Comparison of ENCODE assay signal across 20 cellular contexts in the genomic region with DNA sequence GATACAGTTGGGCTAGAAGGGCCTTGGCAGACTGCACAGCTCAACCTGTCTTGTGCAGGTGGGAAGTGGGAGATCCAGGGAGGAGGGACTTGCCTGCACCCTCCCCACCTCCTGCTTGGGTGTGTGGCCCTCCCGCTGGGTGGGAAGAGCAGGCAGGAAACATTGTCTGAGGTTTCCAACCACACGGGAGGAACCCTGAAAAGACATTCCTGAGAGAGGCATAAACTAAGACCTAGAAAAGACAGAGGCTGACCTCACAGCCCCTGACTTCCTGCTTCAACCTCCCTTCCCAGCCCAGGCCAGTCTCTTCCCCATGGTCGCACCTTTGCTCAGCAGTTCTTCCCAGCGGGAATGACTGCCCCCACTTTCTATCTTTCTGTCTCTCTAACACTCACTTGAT. TPM values are rescaled to one million over a fixed set of nuclear protein-coding genes. Genes with fewer than 3 reads are reported as not detected.
DNase-seq lines count a peak whose midpoint lies in the region; ATAC-seq and TF ChIP-seq lines count a peak whose summit lies in the region.
"Had no signal": no experiment of that assay in that cellular context is flagged by ENCODE, and none has a peak within 500 bp of the region (broad histone marks: within the 10 kb centered on the region; RNA-seq: fewer than 3 reads in every experiment).

No MANE protein-coding gene starts in this region.

- H3K4me2 ChIP-seq in SK-N-SH: no peak overlapping the region; the same call in 1 of the 2 replicates

- H3K27ac ChIP-seq in SK-N-SH (ENCODE audit: low read depth in 2 of 2, low read length in 1 of 2): peak overlapping the region in 1 of 2 experiments; percentile 89; a peak in 1 of 4 replicates
- H3K27ac ChIP-seq in thoracic aorta: peak overlapping the region; percentile 97 to 98
- H3K27ac ChIP-seq: 22Rv1, SJSA1, transverse colon had no signal

- H3K4me3 ChIP-seq in SK-N-SH (ENCODE audit: low read depth in 2 of 2, low read length in 1 of 2) (no peak overlapping the region), fibroblast of the aortic adventitia (ENCODE audit: low read depth, low read length) (no peak overlapping the region), thoracic aorta (no peak overlapping the region)
- H3K4me3 ChIP-seq: GM12878, SJSA1, transverse colon had no signal

- DNase-seq in SK-N-SH: no peak
- DNase-seq in SW480 (ENCODE audit: low spot score): peak; percentile 17
- peak; percentile 19 for DNase-seq in fibroblast of the aortic adventitia (ENCODE audit: low read depth)
- no peak for DNase-seq in thoracic aorta (ENCODE audit: low spot score)
- DNase-seq in NCI-H2081 (lab: John Stamatoyannopoulos, UW): no peak
- DNase-seq in HuH-7 (ENCODE audit: low spot score): no peak
- no peak for DNase-seq in NCI-H526 treated with DMSO at 0.1 percent for 48 hours (lab: John Stamatoyannopoulos, UW)
- DNase-seq: activated CD4-positive, alpha-beta memory T cell treated with anti-CD3 and anti-CD28 coated beads for 36 hours; activated naive CD8-positive, alpha-beta T cell treated with anti-CD3 and anti-CD28 coated beads, Interleukin-2, amount 50 U/mL, for 24 hours; activated T-cell treated with anti-CD3 and anti-CD28 coated beads, Interleukin-2, amount 50 U/mL, for 4 hours; CD8-positive, alpha-beta T cell; head of caudate nucleus; midbrain; NCI-H1436; nucleus accumbens; transverse colon had no signal

- no peak overlapping the region for H2AFZ ChIP-seq in SK-N-SH (ENCODE audit: low read depth)

- TF ChIP-seq EP300 in SK-N-SH (IDR thresholded peaks at IDR 0.05; ENCODE audit: borderline replicate concordance in 1 of 2, low read depth in 1 of 2, low read length in 1 of 2): no peak

- ATAC-seq in SK-N-SH treated with all-trans-retinoic acid at 6 μM for 48 hours (peak; percentile 8; the same call in 1 of the 3 replicates), thoracic aorta (ENCODE audit: insufficient number of reproducible peaks, low FRiP score, low read depth) (no peak)
- ATAC-seq: activated naive CD8-positive, alpha-beta T cell treated with anti-CD3 and anti-CD28 coated beads, Interleukin-2, amount 50 U/mL, for 24 hours; activated T-cell treated with anti-CD3 and anti-CD28 coated beads, Interleukin-2, amount 50 U/mL, for 4 hours; CD8-positive, alpha-beta T cell; GM12878 had no signal

- no peak for TF ChIP-seq CTCF in SK-N-SH (IDR thresholded peaks at IDR 0.05)
- TF ChIP-seq CTCF in fibroblast of the aortic adventitia (IDR thresholded peaks at IDR 0.05; ENCODE audit: insufficient read depth, low read length): no peak
- TF ChIP-seq CTCF in thoracic aorta (IDR thresholded peaks at IDR 0.05): no peak

- H3F3A ChIP-seq in SK-N-SH (replicated peaks; ENCODE audit: insufficient read depth): peaks cover 13% of the 10 kb centered on the region

- H3K9me3 ChIP-seq in SK-N-SH (no peaks in the 10 kb centered on the region), thoracic aorta (no peaks in the 10 kb centered on the region)
- H3K9me3 ChIP-seq: SJSA1, transverse colon had no signal

- H3K79me2 ChIP-seq in SK-N-SH (ENCODE audit: insufficient read depth): no peaks in the 10 kb centered on the region

- H3K36me3 ChIP-seq in SK-N-SH (replicated peaks in 1 of 2; ENCODE audit: control insufficient read depth in 1 of 2, insufficient read depth in 2 of 2, low read length in 1 of 2) (no peaks in the 10 kb centered on the region), thoracic aorta (no peaks in the 10 kb centered on the region)
- H3K36me3 ChIP-seq: SJSA1, transverse colon had no signal

- H3K27me3 ChIP-seq in SK-N-SH (ENCODE audit: insufficient read depth) (no peaks in the 10 kb centered on the region), thoracic aorta (replicated peaks; ENCODE audit: insufficient read depth) (no peaks in the 10 kb centered on the region)
- H3K27me3 ChIP-seq: transverse colon had no signal

- H4K20me1 ChIP-seq in SK-N-SH (ENCODE audit: insufficient read depth): no peaks in the 10 kb centered on the region

- H3K4me1 ChIP-seq in SK-N-SH (ENCODE audit: control insufficient read depth in 1 of 2, insufficient read depth in 2 of 2, low read depth in 1 of 2, low read length in 1 of 2): peaks cover 28 to 38% of the 10 kb centered on the region in 2 experiments; a peak in 3 of 4 replicates
- peaks cover 27 to 59% of the 10 kb centered on the region in 2 donors for H3K4me1 ChIP-seq in thoracic aorta (ENCODE audit: control insufficient read depth in 1 of 2, low read depth in 2 of 2)

- no peaks in the 10 kb centered on the region for H3K9me2 ChIP-seq in SK-N-SH

- POLR2A ChIA-PET in SK-N-SH (lab: Yijun Ruan, JAX): no interaction called here

- TF ChIP-seq RAD21 in SK-N-SH (IDR thresholded peaks at IDR 0.05; ENCODE audit: low read length): no peak

- H3K9ac ChIP-seq in SK-N-SH: no peak overlapping the region

- 88% methylated on average over 2 of the region's 4 CpGs for WGBS in SK-N-SH (ENCODE audit: low lambda C conversion rate)

- CTCF ChIA-PET in SK-N-SH (lab: Yijun Ruan, JAX): interaction anchor here (0.9 kb wide), 1 partner anchor 99 kb away, joined by 3 read pairs; no protein-coding TSS in a partner anchor

TF ChIP-seq in SK-N-SH treated with all-trans-retinoic acid at 6 μM for 48 hours, 23 proteins besides CTCF, POLR2A, EP300 and RAD21:
- TF ChIP-seq ZC3H10 (CRISPR knock-in tag; IDR thresholded peaks at IDR 0.05) (no peak), SNAI2 (CRISPR knock-in tag; IDR thresholded peaks at IDR 0.05) (no peak), TOX (CRISPR knock-in tag; IDR thresholded peaks at IDR 0.05; ENCODE audit: borderline replicate concordance) (no peak), RARB (CRISPR knock-in tag; IDR thresholded peaks at IDR 0.05) (no peak), PPARA (CRISPR knock-in tag; IDR thresholded peaks at IDR 0.05; ENCODE audit: borderline replicate concordance) (no peak)

TF ChIP-seq in SK-N-SH, 30 proteins besides CTCF, POLR2A, EP300 and RAD21 (continues in another document):
- TF ChIP-seq RCOR1 (IDR thresholded peaks at IDR 0.05; ENCODE audit: low read length): no peak
- TF ChIP-seq SMC3 (IDR thresholded peaks at IDR 0.05; ENCODE audit: low read depth, low read length): no peak
- TF ChIP-seq EZH2phosphoT487 (IDR thresholded peaks at IDR 0.05; ENCODE audit: borderline replicate concordance, low read depth): no peak
- TF ChIP-seq, protein P1, sequence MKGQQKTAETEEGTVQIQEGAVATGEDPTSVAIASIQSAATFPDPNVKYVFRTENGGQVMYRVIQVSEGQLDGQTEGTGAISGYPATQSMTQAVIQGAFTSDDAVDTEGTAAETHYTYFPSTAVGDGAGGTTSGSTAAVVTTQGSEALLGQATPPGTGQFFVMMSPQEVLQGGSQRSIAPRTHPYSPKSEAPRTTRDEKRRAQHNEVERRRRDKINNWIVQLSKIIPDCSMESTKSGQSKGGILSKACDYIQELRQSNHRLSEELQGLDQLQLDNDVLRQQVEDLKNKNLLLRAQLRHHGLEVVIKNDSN (IDR thresholded peaks at IDR 0.05; ENCODE audit: borderline replicate concordance, low read depth): no peak
- TF ChIP-seq GABPA (IDR thresholded peaks at IDR 0.05; ENCODE audit: low read depth): no peak
- TF ChIP-seq RFX5 (IDR thresholded peaks at IDR 0.05; ENCODE audit: low read length): no peak
- TF ChIP-seq FOXM1 (IDR thresholded peaks at IDR 0.05; ENCODE audit: low read depth): no peak
- no peak for TF ChIP-seq MXI1 (IDR thresholded peaks at IDR 0.05; ENCODE audit: low read depth, low read length)
- TF ChIP-seq RXRA (IDR thresholded peaks at IDR 0.05; ENCODE audit: borderline replicate concordance, low read depth): no peak
- no peak for TF ChIP-seq TCF12 (IDR thresholded peaks at IDR 0.05)
- TF ChIP-seq, protein P2, sequence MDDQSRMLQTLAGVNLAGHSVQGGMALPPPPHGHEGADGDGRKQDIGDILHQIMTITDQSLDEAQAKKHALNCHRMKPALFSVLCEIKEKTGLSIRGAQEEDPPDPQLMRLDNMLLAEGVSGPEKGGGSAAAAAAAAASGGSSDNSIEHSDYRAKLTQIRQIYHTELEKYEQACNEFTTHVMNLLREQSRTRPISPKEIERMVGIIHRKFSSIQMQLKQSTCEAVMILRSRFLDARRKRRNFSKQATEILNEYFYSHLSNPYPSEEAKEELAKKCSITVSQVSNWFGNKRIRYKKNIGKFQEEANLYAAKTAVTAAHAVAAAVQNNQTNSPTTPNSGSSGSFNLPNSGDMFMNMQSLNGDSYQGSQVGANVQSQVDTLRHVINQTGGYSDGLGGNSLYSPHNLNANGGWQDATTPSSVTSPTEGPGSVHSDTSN (IDR thresholded peaks at IDR 0.05): no peak
- TF ChIP-seq, protein P3, sequence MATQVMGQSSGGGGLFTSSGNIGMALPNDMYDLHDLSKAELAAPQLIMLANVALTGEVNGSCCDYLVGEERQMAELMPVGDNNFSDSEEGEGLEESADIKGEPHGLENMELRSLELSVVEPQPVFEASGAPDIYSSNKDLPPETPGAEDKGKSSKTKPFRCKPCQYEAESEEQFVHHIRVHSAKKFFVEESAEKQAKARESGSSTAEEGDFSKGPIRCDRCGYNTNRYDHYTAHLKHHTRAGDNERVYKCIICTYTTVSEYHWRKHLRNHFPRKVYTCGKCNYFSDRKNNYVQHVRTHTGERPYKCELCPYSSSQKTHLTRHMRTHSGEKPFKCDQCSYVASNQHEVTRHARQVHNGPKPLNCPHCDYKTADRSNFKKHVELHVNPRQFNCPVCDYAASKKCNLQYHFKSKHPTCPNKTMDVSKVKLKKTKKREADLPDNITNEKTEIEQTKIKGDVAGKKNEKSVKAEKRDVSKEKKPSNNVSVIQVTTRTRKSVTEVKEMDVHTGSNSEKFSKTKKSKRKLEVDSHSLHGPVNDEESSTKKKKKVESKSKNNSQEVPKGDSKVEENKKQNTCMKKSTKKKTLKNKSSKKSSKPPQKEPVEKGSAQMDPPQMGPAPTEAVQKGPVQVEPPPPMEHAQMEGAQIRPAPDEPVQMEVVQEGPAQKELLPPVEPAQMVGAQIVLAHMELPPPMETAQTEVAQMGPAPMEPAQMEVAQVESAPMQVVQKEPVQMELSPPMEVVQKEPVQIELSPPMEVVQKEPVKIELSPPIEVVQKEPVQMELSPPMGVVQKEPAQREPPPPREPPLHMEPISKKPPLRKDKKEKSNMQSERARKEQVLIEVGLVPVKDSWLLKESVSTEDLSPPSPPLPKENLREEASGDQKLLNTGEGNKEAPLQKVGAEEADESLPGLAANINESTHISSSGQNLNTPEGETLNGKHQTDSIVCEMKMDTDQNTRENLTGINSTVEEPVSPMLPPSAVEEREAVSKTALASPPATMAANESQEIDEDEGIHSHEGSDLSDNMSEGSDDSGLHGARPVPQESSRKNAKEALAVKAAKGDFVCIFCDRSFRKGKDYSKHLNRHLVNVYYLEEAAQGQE (IDR thresholded peaks at IDR 0.05; ENCODE audit: low read depth, low read length): no peak

RNA-seq across cellular contexts. Expression of a gene that starts 46.3 kb away (rescaled TPM):
- polyA plus RNA-seq in SK-N-SH (2012; rRNA removed): 3.6 and 3.7 TPM in 2 replicates
- polyA plus RNA-seq in SK-N-SH (2012; cell fraction: cytosol; rRNA removed): 1.6 and 2.2 TPM in 2 replicates
- 5.7 and 6.7 TPM in 2 replicates for polyA plus RNA-seq in SK-N-SH (2012; cell fraction: nucleus; rRNA removed)
- total RNA-seq in fibroblast of the aortic adventitia (ENCODE audit: low replicate concordance): 1.2 and 5.5 TPM in 2 replicates
- 10 to 100 TPM; 10.6 to 15.2 TPM for total RNA-seq in thoracic aorta
- total RNA-seq: activated CD4-positive, alpha-beta memory T cell treated with anti-CD3 and anti-CD28 coated beads for 36 hours; activated T-cell treated with anti-CD3 and anti-CD28 coated beads, Interleukin-2, amount 50 U/mL, for 4 hours; CD8-positive, alpha-beta T cell; GM12878; SJSA1 had no signal
- polyA plus RNA-seq: GM12878 had no signal

Comparison
In these comparisons a context has a peak if more than half of its experiments do, and no peak if none do; other contexts are left out.
1. DNase-seq: peak in SW480 (single experiment) and fibroblast of the aortic adventitia (single experiment); none in SK-N-SH (single experiment), thoracic aorta (single experiment), NCI-H2081 (0 of 2), HuH-7 (single experiment) and NCI-H526 treated with DMSO at 0.1 percent for 48 hours (single experiment).